21 cellular contexts compared by ENCODE assay signal in genomic region chr1:21028520-21029145, GRCh38.
"Had no signal": no experiment of that assay in that cellular context is flagged by ENCODE, and none has a peak within 500 bp of the region (broad histone marks: within the 10 kb centered on the region; RNA-seq: fewer than 3 reads in every experiment).

No MANE protein-coding gene starts in this region.

- H3K36me3 ChIP-seq: neural progenitor cell, ovary had no signal

- ATAC-seq: naive thymus-derived CD8-positive, alpha-beta T cell; right cardiac atrium; stimulated activated naive B cell treated with anti-CD40 and anti-IgM and Interleukin-4, amounts not matched to agents 10 μg/mL and 1 μg/mL and 100 μg/mL, for 72 hours; stimulated activated naive CD8-positive, alpha-beta T cell treated with anti-CD3 and anti-CD28 coated beads, Interleukin-15, amount 100 ng/mL, for 72 hours had no signal

- H3K4me2 ChIP-seq: neural progenitor cell had no signal

- H3K4me1 Mint-ChIP-seq: neural progenitor cell; stimulated activated naive CD8-positive, alpha-beta T cell treated with anti-CD3 and anti-CD28 coated beads, Interleukin-15, amount 100 ng/mL, for 72 hours had no signal

- H3K9me3 Mint-ChIP-seq: stimulated activated naive CD8-positive, alpha-beta T cell treated with anti-CD3 and anti-CD28 coated beads, Interleukin-15, amount 100 ng/mL, for 72 hours had no signal

- H3K4me1 ChIP-seq: neural progenitor cell had no signal

- H3K4me3 Mint-ChIP-seq: naive thymus-derived CD8-positive, alpha-beta T cell; neural progenitor cell; stimulated activated naive B cell treated with anti-CD40 and anti-IgM and Interleukin-4, amounts not matched to agents 10 μg/mL and 1 μg/mL and 100 μg/mL, for 72 hours; stimulated activated naive CD8-positive, alpha-beta T cell treated with anti-CD3 and anti-CD28 coated beads, Interleukin-15, amount 100 ng/mL, for 72 hours had no signal

- H3K4me3 ChIP-seq: dorsolateral prefrontal cortex, hepatocyte, neural progenitor cell, ovary, spleen, testis, tibial nerve had no signal

- H3K9ac ChIP-seq: neural progenitor cell had no signal

- H3K9me3 ChIP-seq: ovary, spleen, testis, tibial nerve had no signal

- H3K27ac Mint-ChIP-seq: naive thymus-derived CD8-positive, alpha-beta T cell; neural progenitor cell; progenitor cell of endocrine pancreas had no signal

- DNase-seq: cortex of kidney; dorsolateral prefrontal cortex; effector CD8-positive, alpha-beta T cell; foreskin melanocyte; head of caudate nucleus; mammary epithelial cell; naive thymus-derived CD8-positive, alpha-beta T cell; nucleus accumbens; ovary; spleen; stimulated activated CD4-positive, alpha-beta T cell treated with anti-CD3 and anti-CD28 coated beads, Interleukin-15, amount 100 ng/mL, for 24 hours; stimulated activated CD4-positive, alpha-beta T cell treated with anti-CD3 and anti-CD28 coated beads, Interleukin-1b, Interleukin-23, amount 100 ng/mL, for 48 hours; stimulated activated CD4-positive, alpha-beta T cell treated with anti-CD3 and anti-CD28 coated beads, Interleukin-4, amount 100 ng/mL, for 24 hours; stimulated activated naive B cell treated with anti-CD40 and anti-IgM and Interleukin-4, amounts not matched to agents 10 μg/mL and 1 μg/mL and 100 μg/mL, for 72 hours; stimulated activated naive CD8-positive, alpha-beta T cell treated with anti-CD3 and anti-CD28 coated beads, Interleukin-15, amount 100 ng/mL, for 72 hours; testis had no signal

- H3K27ac ChIP-seq: dorsolateral prefrontal cortex, hepatocyte, neural progenitor cell, ovary, spleen, testis, tibial nerve had no signal

- H3K27me3 ChIP-seq: dorsolateral prefrontal cortex, hepatocyte, neural progenitor cell, ovary, spleen, testis, tibial nerve had no signal

- H3K27me3 Mint-ChIP-seq: naive thymus-derived CD8-positive, alpha-beta T cell; progenitor cell of endocrine pancreas; stimulated activated naive B cell treated with anti-CD40 and anti-IgM and Interleukin-4, amounts not matched to agents 10 μg/mL and 1 μg/mL and 100 μg/mL, for 72 hours; stimulated activated naive CD8-positive, alpha-beta T cell treated with anti-CD3 and anti-CD28 coated beads, Interleukin-15, amount 100 ng/mL, for 72 hours had no signal
